ENCODE assay signal across 8 cellular contexts in the genomic region with DNA sequence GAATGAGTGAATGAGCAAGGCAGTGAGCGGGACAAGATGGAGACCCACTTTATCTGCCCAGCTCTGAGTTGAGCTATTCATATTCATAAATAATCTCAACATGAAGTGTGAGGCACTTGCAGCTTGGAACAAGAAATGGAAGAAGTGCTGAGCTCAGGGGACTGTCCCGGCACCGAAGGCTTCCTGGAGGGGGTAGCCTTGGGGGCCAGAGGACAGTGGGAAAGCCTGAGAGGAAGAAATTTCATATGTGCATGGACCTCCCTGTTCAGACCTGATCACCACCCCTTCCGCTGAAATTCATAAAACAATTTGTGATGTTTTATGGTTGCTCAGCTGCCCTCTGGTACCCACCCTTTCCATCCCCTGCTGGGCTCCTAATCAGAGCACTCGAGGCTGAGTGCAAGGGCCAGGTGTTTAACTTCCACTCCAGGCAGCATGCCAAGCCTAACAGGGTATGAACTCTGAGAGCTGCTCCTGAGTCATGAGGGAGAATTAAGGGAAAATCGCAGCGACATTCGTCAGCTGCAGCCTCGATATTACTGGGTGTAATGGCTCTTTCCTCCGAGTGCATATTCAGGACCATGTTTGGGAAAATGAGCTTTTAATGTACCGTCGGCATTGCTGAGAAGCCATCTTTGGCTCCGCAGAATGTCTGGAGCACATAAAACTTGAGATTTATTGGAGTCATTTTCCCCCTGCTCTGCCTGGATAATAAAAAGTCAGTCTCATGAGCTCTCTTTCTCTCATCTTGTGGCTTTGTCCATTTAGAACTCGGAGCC.
DNase-seq lines count a peak whose midpoint lies in the region; ATAC-seq lines count a peak whose summit lies in the region.

No MANE protein-coding gene starts in this region.

- ATAC-seq in GM21529 (IDR thresholded peaks at IDR 0.05; ENCODE audit: unreplicated experiment) (no peak), GM21526 (IDR thresholded peaks at IDR 0.05; ENCODE audit: low FRiP score, unreplicated experiment) (no peak), HG03521 (IDR thresholded peaks at IDR 0.05; ENCODE audit: unreplicated experiment) (no peak)
- no peak for ATAC-seq in stimulated activated effector memory CD8-positive, alpha-beta T cell treated with anti-CD3 and anti-CD28 coated beads, Interleukin-12 subunit alpha, Interleukin-12 subunit beta, amount 100 ng/mL, for 72 hours

- no peak overlapping the region for H3K4me3 Mint-ChIP-seq in stimulated activated effector memory CD8-positive, alpha-beta T cell treated with anti-CD3 and anti-CD28 coated beads, Interleukin-12 subunit alpha, Interleukin-12 subunit beta, amount 100 ng/mL, for 72 hours

- peak; percentile 87 for DNase-seq in EL
- peak; percentile 93 for DNase-seq in NCI-H2196 (lab: John Stamatoyannopoulos, UW; ENCODE audit: unreplicated experiment)
- DNase-seq in dedifferentiated amniotic fluid mesenchymal stem cell (ENCODE audit: extremely low spot score), result peak; percentile 52
- peak; percentile 21 for DNase-seq in pons (ENCODE audit: low spot score)
- DNase-seq in stimulated activated effector memory CD8-positive, alpha-beta T cell treated with anti-CD3 and anti-CD28 coated beads, Interleukin-12 subunit alpha, Interleukin-12 subunit beta, amount 100 ng/mL, for 72 hours (ENCODE audit: low spot score in 2 of 2), result no peak

- H3K4me1 Mint-ChIP-seq in stimulated activated effector memory CD8-positive, alpha-beta T cell treated with anti-CD3 and anti-CD28 coated beads, Interleukin-12 subunit alpha, Interleukin-12 subunit beta, amount 100 ng/mL, for 72 hours, result peaks cover 32% of the 10 kb centered on the region

- H3K27ac Mint-ChIP-seq in stimulated activated effector memory CD8-positive, alpha-beta T cell treated with anti-CD3 and anti-CD28 coated beads, Interleukin-12 subunit alpha, Interleukin-12 subunit beta, amount 100 ng/mL, for 72 hours, result no peak overlapping the region

- H3K9me3 Mint-ChIP-seq in stimulated activated effector memory CD8-positive, alpha-beta T cell treated with anti-CD3 and anti-CD28 coated beads, Interleukin-12 subunit alpha, Interleukin-12 subunit beta, amount 100 ng/mL, for 72 hours, result no peaks in the 10 kb centered on the region

- peaks cover 5% of the 10 kb centered on the region for H3K36me3 Mint-ChIP-seq in stimulated activated effector memory CD8-positive, alpha-beta T cell treated with anti-CD3 and anti-CD28 coated beads, Interleukin-12 subunit alpha, Interleukin-12 subunit beta, amount 100 ng/mL, for 72 hours

Comparison
In these comparisons a context has a peak if more than half of its experiments do, and no peak if none do; other contexts are left out.
1. DNase-seq: peak in EL (single experiment), NCI-H2196 (single experiment), dedifferentiated amniotic fluid mesenchymal stem cell (single experiment) and pons (single experiment); none in stimulated activated effector memory CD8-positive, alpha-beta T cell treated with anti-CD3 and anti-CD28 coated beads, Interleukin-12 subunit alpha, Interleukin-12 subunit beta, amount 100 ng/mL, for 72 hours (0 of 2).